Comparison of ENCODE assay signal across 14 cellular contexts in genomic region chr1:233355841-233356704, GRCh38. TPM values are rescaled to one million over a fixed set of nuclear protein-coding genes. Genes with fewer than 3 reads are reported as not detected.
DNase-seq lines count a peak whose midpoint lies in the region; ATAC-seq and TF ChIP-seq lines count a peak whose summit lies in the region.
"Had no signal": no experiment of that assay in that cellular context is flagged by ENCODE, and none has a peak within 500 bp of the region (broad histone marks: within the 10 kb centered on the region; RNA-seq: fewer than 3 reads in every experiment).

No MANE protein-coding gene starts in this region.

- no peak overlapping the region for H2AFZ ChIP-seq in smooth muscle cell (ENCODE audit: low read depth)

- WGBS in smooth muscle cell (ENCODE audit: low lambda C conversion rate): 86% methylated on average over 8 of the region's 8 CpGs

- no peaks in the 10 kb centered on the region for H3K36me3 ChIP-seq in GM06990 (ENCODE audit: control insufficient read depth, insufficient read depth, low read length)
- no peaks in the 10 kb centered on the region for H3K36me3 ChIP-seq in smooth muscle cell (ENCODE audit: low read depth)

- H3K79me2 ChIP-seq in smooth muscle cell (ENCODE audit: low read depth): no peaks in the 10 kb centered on the region

- ATAC-seq in GM19035 (IDR thresholded peaks at IDR 0.05; ENCODE audit: unreplicated experiment) (peak; percentile 72), HG03095 (IDR thresholded peaks at IDR 0.05; ENCODE audit: unreplicated experiment) (peak; percentile 58), activated B cell treated with CpG ODN at 0.5 μM for 24 hours (ENCODE audit: low read depth) (peak; percentile 56), Right ventricle myocardium inferior (no peak)
- ATAC-seq: HCT116, sciatic nerve had no signal

- no peak overlapping the region for H3K9ac ChIP-seq in smooth muscle cell (ENCODE audit: low read depth)

- H3K36me3 Mint-ChIP-seq in activated B cell treated with CpG ODN at 0.5 μM for 24 hours (ENCODE audit: low read depth): no peaks in the 10 kb centered on the region
- H3K36me3 Mint-ChIP-seq: immature natural killer cell had no signal

- peak; percentile 21 for DNase-seq in GM06990 (ENCODE audit: extremely low read depth, insufficient read length)
- DNase-seq in activated B cell treated with CpG ODN at 0.5 μM for 24 hours: no peak
- DNase-seq in Right ventricle myocardium inferior (ENCODE audit: missing footprints): no peak
- no peak for DNase-seq in effector CD4-positive, alpha-beta T cell
- DNase-seq in LoVo (ENCODE audit: low spot score): no peak
- no peak for DNase-seq in smooth muscle cell (lab: John Stamatoyannopoulos, UW; ENCODE audit: unreplicated experiment)
- DNase-seq: activated effector memory CD4-positive, alpha-beta T cell treated with Interleukin-2 at 50 U/mL for 16 hours; central memory CD4-positive, alpha-beta T cell; NCI-H2029 had no signal

- H3K4me1 ChIP-seq in smooth muscle cell (ENCODE audit: low read depth): no peaks in the 10 kb centered on the region

- no peaks in the 10 kb centered on the region for H3K9me3 Mint-ChIP-seq in activated B cell treated with CpG ODN at 0.5 μM for 24 hours
- H3K9me3 Mint-ChIP-seq: immature natural killer cell had no signal

- peaks cover 13% of the 10 kb centered on the region for H3K4me1 Mint-ChIP-seq in activated B cell treated with CpG ODN at 0.5 μM for 24 hours
- H3K4me1 Mint-ChIP-seq: immature natural killer cell had no signal

- no peaks in the 10 kb centered on the region for H3K27me3 ChIP-seq in GM06990 (replicated peaks; ENCODE audit: control insufficient read depth, insufficient read depth, low read length)
- H3K27me3 ChIP-seq in smooth muscle cell (ENCODE audit: low read depth): peaks cover under 1% of the 10 kb centered on the region

- no peak overlapping the region for H3K4me3 ChIP-seq in GM06990 (replicated peaks; ENCODE audit: low read depth, low read length)
- no peak overlapping the region for H3K4me3 ChIP-seq in smooth muscle cell

- intact Hi-C loops in activated B cell treated with CpG ODN at 0.5 μM for 24 hours (cut with micrococcal nuclease): no loop called here
- intact Hi-C loops in Right ventricle myocardium inferior (cut with DNase I): no loop called here

- no peak overlapping the region for H3K4me2 ChIP-seq in smooth muscle cell

- no peaks in the 10 kb centered on the region for H3F3A ChIP-seq in smooth muscle cell (ENCODE audit: low read depth)

- TF ChIP-seq CTCF in GM06990 (IDR thresholded peaks at IDR 0.05; ENCODE audit: insufficient read depth, low read length, poor library complexity, severe bottlenecking) (no peak), activated B cell treated with CpG ODN at 0.5 μM for 24 hours (IDR thresholded peaks at IDR 0.05) (no peak), smooth muscle cell (IDR thresholded peaks at IDR 0.05; ENCODE audit: borderline replicate concordance, insufficient read depth, poor library complexity, severe bottlenecking) (no peak)

- H3K27me3 Mint-ChIP-seq in activated B cell treated with CpG ODN at 0.5 μM for 24 hours: no peaks in the 10 kb centered on the region

- CTCF ChIA-PET in activated B cell treated with CpG ODN at 0.5 μM for 24 hours (lab: Charles Lee): interaction anchor here (0.9 kb wide), 1 partner anchor 10 kb away, joined by 3 read pairs; no protein-coding TSS in a partner anchor

- H3K27ac Mint-ChIP-seq in activated B cell treated with CpG ODN at 0.5 μM for 24 hours: no peak overlapping the region
- H3K27ac Mint-ChIP-seq: immature natural killer cell had no signal

- H4K20me1 ChIP-seq in smooth muscle cell (ENCODE audit: low read depth): no peaks in the 10 kb centered on the region

- no peak overlapping the region for H3K27ac ChIP-seq in smooth muscle cell (ENCODE audit: low read depth)

- POLR2A ChIA-PET in activated B cell treated with CpG ODN at 0.5 μM for 24 hours (lab: Charles Lee): interaction anchor here (0.5 kb wide), 1 partner anchor 224 kb away, joined by 9 read pairs; no protein-coding TSS in a partner anchor

- no peak overlapping the region for H3K4me3 Mint-ChIP-seq in activated B cell treated with CpG ODN at 0.5 μM for 24 hours
- H3K4me3 Mint-ChIP-seq: immature natural killer cell had no signal

- no peaks in the 10 kb centered on the region for H3K9me3 ChIP-seq in smooth muscle cell (replicated peaks; ENCODE audit: low read depth)

RNA-seq across cellular contexts. Expression of gene MAP3K21, which starts 28.5 kb away (rescaled TPM):
- total RNA-seq in activated B cell treated with CpG ODN at 0.5 μM for 24 hours (1.5 TPM in 2 replicates), Right ventricle myocardium inferior (0.32 TPM), smooth muscle cell (2.2 and 2.4 TPM in 2 replicates)
- 0.40 and 2.0 TPM in 2 replicates for polyA plus RNA-seq in smooth muscle cell
